ENCODE assay signal across 8 cellular contexts in genomic region chr6:93424303-93425064, GRCh38. TPM values are rescaled to one million over a fixed set of nuclear protein-coding genes. Genes with fewer than 3 reads are reported as not detected.
A peak's percentile ranks its signal among the peaks of the same experiment; 100 is the strongest.
DNase-seq lines count a peak whose midpoint lies in the region; ATAC-seq and TF ChIP-seq lines count a peak whose summit lies in the region.

No MANE protein-coding gene starts in this region.

- no peaks in the 10 kb centered on the region for H4K20me1 ChIP-seq in MM.1S (ENCODE audit: insufficient read depth, low read length)

- H3K4me1 ChIP-seq in MM.1S (ENCODE audit: low read length) = no peaks in the 10 kb centered on the region

- no peak overlapping the region for H2AFZ ChIP-seq in MM.1S (ENCODE audit: low read length)

- H3K4me3 ChIP-seq in MM.1S (ENCODE audit: low read length) (no peak overlapping the region), choroid plexus epithelial cell (ENCODE audit: low read depth, low read length) (no peak overlapping the region)

- H3K27me3 ChIP-seq in MM.1S (replicated peaks; ENCODE audit: insufficient read depth, low read length) = 0 out of 2 replicates have a peak, but pooled peaks cover 7% of the 10 kb centered on the region

- H3K9ac ChIP-seq in MM.1S (ENCODE audit: low read length) = no peak overlapping the region

- no peaks in the 10 kb centered on the region for H3K9me3 ChIP-seq in MM.1S (replicated peaks; ENCODE audit: insufficient read depth, low read length)

- DNase-seq in GM10248 (ENCODE audit: extremely low spot score) (no peak), MM.1S (peak; percentile 24), choroid plexus epithelial cell (ENCODE audit: low read depth) (peak; percentile 47), nephron progenitor cell (peak; percentile 3), NOMO-1 treated with dmso at 0.1 percent for 144 hours (lab: John Stamatoyannopoulos, UW; ENCODE audit: unreplicated experiment) (no peak), SK-N-DZ (ENCODE audit: low spot score) (no peak)

- H3K79me2 ChIP-seq in MM.1S (ENCODE audit: low read length) = no peaks in the 10 kb centered on the region

- POLR2A ChIA-PET in GM10248 (lab: Yijun Ruan, JAX) = no interaction called here

- no peak overlapping the region for H3K4me3 Mint-ChIP-seq in nephron progenitor cell

- H3K36me3 ChIP-seq in MM.1S (replicated peaks; ENCODE audit: insufficient read depth, low read length) = no peaks in the 10 kb centered on the region

- TF ChIP-seq CTCF in GM10248 (IDR thresholded peaks at IDR 0.05; ENCODE audit: control extremely low read depth, extremely low read depth, low read depth, missing control alignments) = peak; percentile 19
- peak; percentile 55 for TF ChIP-seq CTCF in MM.1S (IDR thresholded peaks at IDR 0.05; ENCODE audit: low read length)
- TF ChIP-seq CTCF in choroid plexus epithelial cell (conservative IDR thresholded peaks at IDR 0.05; ENCODE audit: low read depth, low read length) = peak; percentile 62
- TF ChIP-seq CTCF in nephron progenitor cell (IDR thresholded peaks at IDR 0.05) = peak; percentile 46

- H3K27ac Mint-ChIP-seq in nephron progenitor cell = no peak overlapping the region

- no peak for ATAC-seq in GM19463 (IDR thresholded peaks at IDR 0.05; ENCODE audit: unreplicated experiment)
- ATAC-seq in HG02610 (IDR thresholded peaks at IDR 0.05; ENCODE audit: unreplicated experiment) = no peak

- H3K27me3 Mint-ChIP-seq in nephron progenitor cell (ENCODE audit: low read depth, poor library complexity) = peaks cover under 1% of the 10 kb centered on the region

- no peak overlapping the region for H3K27ac ChIP-seq in MM.1S (ENCODE audit: low read length)

- H3K4me1 Mint-ChIP-seq in nephron progenitor cell = peaks cover 22% of the 10 kb centered on the region

- CTCF ChIA-PET in GM10248 (lab: Yijun Ruan, JAX) = interaction anchor here (1.0 to 2.3 kb wide), 9 partner anchors 10 to 1666 kb away, joined by 3 to 12 read pairs (median 5); no protein-coding TSS in a partner anchor

- no peaks in the 10 kb centered on the region for H3K9me3 Mint-ChIP-seq in nephron progenitor cell

- no peaks in the 10 kb centered on the region for H3K9me2 ChIP-seq in MM.1S (replicated peaks; ENCODE audit: insufficient read depth, low read length)

- peaks cover 6% of the 10 kb centered on the region for H3F3A ChIP-seq in MM.1S (ENCODE audit: insufficient read depth, low read length)

- no peak overlapping the region for H3K4me2 ChIP-seq in MM.1S (ENCODE audit: low read depth, low read length)

- no peaks in the 10 kb centered on the region for H3K36me3 Mint-ChIP-seq in nephron progenitor cell (ENCODE audit: low read depth)

RNA-seq across cellular contexts. Expression of gene EPHA7, which starts 5.1 kb away (rescaled TPM):
- polyA plus RNA-seq in SK-N-DZ (2014; cell fraction: cytosol; rRNA removed) = 11.3 and 11.9 TPM in 2 replicates
- 13.9 and 15.8 TPM in 2 replicates for polyA plus RNA-seq in SK-N-DZ (2014; cell fraction: nucleus; rRNA removed)

Comparison
In these comparisons a context has a peak if more than half of its experiments do, and no peak if none do; other contexts are left out.
1. DNase-seq: peak in MM.1S (single experiment), choroid plexus epithelial cell (single experiment) and nephron progenitor cell (single experiment); none in GM10248 (single experiment), NOMO-1 treated with dmso at 0.1 percent for 144 hours (single experiment) and SK-N-DZ (single experiment).
2. Peak in every context shown above with its lines, with median percentiles within 50 percentile points of each other: CTCF ChIP-seq.